Comparison of ENCODE assay signal across 22 cellular contexts in the genomic region with DNA sequence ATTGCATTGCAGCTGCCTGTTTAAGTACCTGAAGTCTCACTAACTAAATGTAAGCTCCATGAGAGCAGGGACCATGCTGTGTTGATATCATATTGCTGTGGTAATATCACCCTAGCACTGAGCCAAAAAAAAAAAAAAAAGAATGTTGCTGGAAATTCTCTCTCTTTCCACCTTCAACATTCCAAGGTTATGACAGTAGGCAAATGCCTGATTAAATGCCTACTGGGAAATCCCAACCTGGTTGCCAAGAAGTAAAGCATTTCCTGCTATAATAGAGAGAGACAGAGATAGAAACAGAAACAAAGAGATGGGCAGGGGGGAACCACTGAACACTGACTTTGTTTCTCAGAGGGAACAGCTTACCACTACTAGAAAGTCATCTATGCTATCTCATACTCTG.
A peak's percentile ranks its signal among the peaks of the same experiment; 100 is the strongest.
DNase-seq lines count a peak whose midpoint lies in the region; ATAC-seq and TF ChIP-seq lines count a peak whose summit lies in the region.
"Had no signal": no experiment of that assay in that cellular context is flagged by ENCODE, and none has a peak within 500 bp of the region (broad histone marks: within the 10 kb centered on the region; RNA-seq: fewer than 3 reads in every experiment).

No MANE protein-coding gene starts in this region.

- no peak for TF ChIP-seq POLR2A in prostate gland (IDR thresholded peaks at IDR 0.05)

- H3K36me3 ChIP-seq in GM23338 (ENCODE audit: insufficient read depth), result no peaks in the 10 kb centered on the region
- no peaks in the 10 kb centered on the region for H3K36me3 ChIP-seq in PC-3 (ENCODE audit: low read depth, low read length)
- H3K36me3 ChIP-seq in prostate gland, result no peaks in the 10 kb centered on the region
- H3K36me3 ChIP-seq: adrenal gland, transverse colon had no signal

- no peaks in the 10 kb centered on the region for H3K4me1 ChIP-seq in GM23338 (ENCODE audit: insufficient read depth)
- peaks cover 10% of the 10 kb centered on the region for H3K4me1 ChIP-seq in PC-3 (ENCODE audit: insufficient read depth, low read length)
- no peaks in the 10 kb centered on the region for H3K4me1 ChIP-seq in prostate gland (replicated peaks)
- H3K4me1 ChIP-seq: adrenal gland, parathyroid adenoma, transverse colon had no signal

- H3K36me3 Mint-ChIP-seq in GM23338 (ENCODE audit: low read depth), result no peaks in the 10 kb centered on the region

- ATAC-seq in GM23338 (no peak), PC-3 (peak; percentile 70)
- ATAC-seq: GM12878, K562, natural killer cell had no signal

- H3K4me3 ChIP-seq in GM23338 (no peak overlapping the region), PC-3 (ENCODE audit: low read length) (no peak overlapping the region), choroid plexus epithelial cell (ENCODE audit: low read depth, low read length) (no peak overlapping the region), prostate gland (no peak overlapping the region)
- H3K4me3 ChIP-seq: adrenal gland, GM12878, K562, transverse colon had no signal

- H3K27me3 ChIP-seq in GM23338 (ENCODE audit: insufficient read depth), result no peaks in the 10 kb centered on the region
- H3K27me3 ChIP-seq in PC-3 (ENCODE audit: low read length), result no peaks in the 10 kb centered on the region
- no peaks in the 10 kb centered on the region for H3K27me3 ChIP-seq in prostate gland (replicated peaks; ENCODE audit: insufficient read depth)
- H3K27me3 ChIP-seq: adrenal gland, transverse colon had no signal

- no peaks in the 10 kb centered on the region for H3K9me2 ChIP-seq in GM23338 (ENCODE audit: insufficient read depth)
- H3K9me2 ChIP-seq in PC-3 (replicated peaks; ENCODE audit: low read length), result no peaks in the 10 kb centered on the region

- H3K9me3 ChIP-seq in PC-3 (ENCODE audit: low read length), result no peaks in the 10 kb centered on the region
- no peaks in the 10 kb centered on the region for H3K9me3 ChIP-seq in prostate gland
- H3K9me3 ChIP-seq: adrenal gland, transverse colon had no signal

- no peak overlapping the region for H2AFZ ChIP-seq in GM23338
- no peak overlapping the region for H2AFZ ChIP-seq in PC-3 (ENCODE audit: low read length)
- H2AFZ ChIP-seq: parathyroid adenoma had no signal

- DNase-seq in GM23338 (ENCODE audit: low spot score) (peak; percentile 3), PC-3 (peak; percentile 79), choroid plexus epithelial cell (ENCODE audit: low read depth) (peak; percentile 61), non-pigmented ciliary epithelial cell (ENCODE audit: low read depth) (peak; percentile 34), prostate gland (ENCODE audit: low spot score) (no peak), NCI-H748 treated with DMSO at 0.1 percent for 48 hours (lab: John Stamatoyannopoulos, UW) (no peak), DMS153 (lab: John Stamatoyannopoulos, UW) (no peak)
- DNase-seq: activated gamma-delta T cell; adrenal gland; natural killer cell; NCI-H1048; NCI-H2029 treated with DMSO at 0.1 percent for 48 hours; NCI-H510A; Right ventricle myocardium superior; stimulated activated CD4-positive, alpha-beta T cell treated with anti-CD3 and anti-CD28 coated beads, Interleukin-2, amount 100 ng/mL, for 24 hours; transverse colon had no signal

- CTCF ChIA-PET in PC-3 (lab: Charles Lee), result no interaction called here

- H4K20me1 ChIP-seq in GM23338 (replicated peaks; ENCODE audit: insufficient read depth) (no peaks in the 10 kb centered on the region), PC-3 (ENCODE audit: low read length) (no peaks in the 10 kb centered on the region)

- BruUV-seq in PC-3 (replicated peaks; lab: Mats Ljungman, UMichigan), result no TSS peak

- H3K27me3 Mint-ChIP-seq in GM23338 (ENCODE audit: insufficient read depth, low read depth, poor library complexity), result no peaks in the 10 kb centered on the region
- H3K27me3 Mint-ChIP-seq: B cell; stimulated activated naive CD8-positive, alpha-beta T cell treated with anti-CD3 and anti-CD28 coated beads, Interleukin-15, Interleukin-2, amounts not matched to agents 100 ng/mL and 50 ng/mL, for 24 hours had no signal

- no peak overlapping the region for H3K9ac ChIP-seq in PC-3 (ENCODE audit: low read length)
- H3K9ac ChIP-seq: parathyroid adenoma had no signal

- H3K4me2 ChIP-seq in GM23338, result no peak overlapping the region
- H3K4me2 ChIP-seq in PC-3 (ENCODE audit: low read length), result 0 out of 2 replicates have a peak overlapping the region, but pooled peaks have one; percentile 9

- intact Hi-C loops in PC-3 (cut with micrococcal nuclease), result no loop called here
- intact Hi-C loops in prostate gland (cut with DNase I), result no loop called here

- H3K27ac Mint-ChIP-seq in GM23338, result no peak overlapping the region
- H3K27ac Mint-ChIP-seq: B cell; natural killer cell; stimulated activated naive CD8-positive, alpha-beta T cell treated with anti-CD3 and anti-CD28 coated beads, Interleukin-15, Interleukin-2, amounts not matched to agents 100 ng/mL and 50 ng/mL, for 24 hours had no signal

- H3K4me1 Mint-ChIP-seq in GM23338, result peaks cover 2% of the 10 kb centered on the region; the same call in 1 of the 3 replicates
- H3K4me1 Mint-ChIP-seq: B cell, natural killer cell had no signal

- H3K4me3 Mint-ChIP-seq in GM23338, result no peak overlapping the region
- H3K4me3 Mint-ChIP-seq: B cell; natural killer cell; stimulated activated naive CD8-positive, alpha-beta T cell treated with anti-CD3 and anti-CD28 coated beads, Interleukin-15, Interleukin-2, amounts not matched to agents 100 ng/mL and 50 ng/mL, for 24 hours had no signal

- TF ChIP-seq CTCF in GM23338 (conservative IDR thresholded peaks at IDR 0.05; ENCODE audit: low read depth in 2 of 2), result no peak
- TF ChIP-seq CTCF in PC-3 (conservative IDR thresholded peaks at IDR 0.05; ENCODE audit: low read depth, low read length), result no peak
- no peak for TF ChIP-seq CTCF in choroid plexus epithelial cell (conservative IDR thresholded peaks at IDR 0.05; ENCODE audit: low read depth, low read length)
- TF ChIP-seq CTCF in prostate gland (IDR thresholded peaks at IDR 0.05), result no peak

- H3F3A ChIP-seq in GM23338 (replicated peaks; ENCODE audit: low read depth) (no peaks in the 10 kb centered on the region), PC-3 (ENCODE audit: low read length, unreplicated experiment) (no peaks in the 10 kb centered on the region)

- H3K27ac ChIP-seq in GM23338 (ENCODE audit: low read depth) (no peak overlapping the region), PC-3 (ENCODE audit: low read length) (peak overlapping the region; percentile 11), prostate gland (no peak overlapping the region)
- H3K27ac ChIP-seq: adrenal gland, HL-60, parathyroid adenoma, transverse colon had no signal

- POLR2A ChIA-PET in PC-3 (lab: Charles Lee; ENCODE audit: unreplicated experiment), result no interaction called here

- H3K79me2 ChIP-seq in GM23338 (replicated peaks; ENCODE audit: insufficient read depth) (no peaks in the 10 kb centered on the region), PC-3 (ENCODE audit: low read length) (no peaks in the 10 kb centered on the region)
- H3K79me2 ChIP-seq: parathyroid adenoma had no signal

- no peaks in the 10 kb centered on the region for H3K9me3 Mint-ChIP-seq in GM23338

TF ChIP-seq in GM23338, 12 proteins besides CTCF, POLR2A, EP300 and RAD21 (continues in another document):
- TF ChIP-seq JUNB (IDR thresholded peaks at IDR 0.05; ENCODE audit: unreplicated experiment) (no peak), ETS1 (IDR thresholded peaks at IDR 0.05) (no peak)

Comparison
In these comparisons a context has a peak if more than half of its experiments do, and no peak if none do; other contexts are left out.
1. DNase-seq: peak in GM23338 (single experiment), PC-3 (single experiment), choroid plexus epithelial cell (single experiment) and non-pigmented ciliary epithelial cell (single experiment); none in prostate gland (single experiment), NCI-H748 treated with DMSO at 0.1 percent for 48 hours (single experiment) and DMS153 (single experiment).